ENCODE assay signal across 25 cellular contexts in genomic region chr6:125294925-125295324, GRCh38. TPM values are rescaled to one million over a fixed set of nuclear protein-coding genes. Genes with fewer than 3 reads are reported as not detected.
A peak's percentile ranks its signal among the peaks of the same experiment; 100 is the strongest.
DNase-seq lines count a peak whose midpoint lies in the region; ATAC-seq and TF ChIP-seq lines count a peak whose summit lies in the region.
"Had no signal": no experiment of that assay in that cellular context is flagged by ENCODE, and none has a peak within 500 bp of the region (broad histone marks: within the 10 kb centered on the region; RNA-seq: fewer than 3 reads in every experiment).

No MANE protein-coding gene starts in this region.

- 58% methylated on average over 3 of the region's 3 CpGs for WGBS in right cardiac atrium

- H3K4me1 Mint-ChIP-seq in brain: peaks cover 37% of the 10 kb centered on the region
- H3K4me1 Mint-ChIP-seq in activated CD8-positive, alpha-beta T cell treated with anti-CD3 and anti-CD28 coated beads for 36 hours (ENCODE audit: low read depth): peaks cover 56% of the 10 kb centered on the region
- H3K4me1 Mint-ChIP-seq in activated CD4-positive, alpha-beta T cell treated with anti-CD3 and anti-CD28 coated beads, Interleukin-2, amount 10 ng/mL, durations not matched to agents 7 days and 5 days: peaks cover 27% of the 10 kb centered on the region

- ATAC-seq in Right ventricle myocardium inferior: peak; percentile 85
- peak; percentile 83 to 86 for ATAC-seq in right cardiac atrium
- ATAC-seq in activated CD8-positive, alpha-beta T cell treated with anti-CD3 and anti-CD28 coated beads for 36 hours: no peak
- ATAC-seq: naive thymus-derived CD4-positive, alpha-beta T cell; stimulated activated naive B cell treated with anti-CD40 and anti-IgM and Interleukin-4, amounts not matched to agents 10 μg/mL and 1 μg/mL and 100 μg/mL, for 72 hours had no signal

- no peaks in the 10 kb centered on the region for H3K27me3 ChIP-seq in right cardiac atrium (ENCODE audit: control insufficient read depth, insufficient read depth)
- no peaks in the 10 kb centered on the region for H3K27me3 ChIP-seq in tibial artery
- H3K27me3 ChIP-seq: BE2C, Peyer's patch, spleen had no signal

- H3K9me3 ChIP-seq in right cardiac atrium (ENCODE audit: control insufficient read depth, low read length) (no peaks in the 10 kb centered on the region), tibial artery (no peaks in the 10 kb centered on the region)
- H3K9me3 ChIP-seq: BE2C, Caco-2, Peyer's patch, spleen had no signal

- CTCF ChIA-PET in activated CD8-positive, alpha-beta T cell treated with anti-CD3 and anti-CD28 coated beads for 36 hours (lab: Charles Lee): interaction anchor here (1.2 kb wide), 1 partner anchor 15 kb away, joined by 4 read pairs; no protein-coding TSS in a partner anchor
- CTCF ChIA-PET in activated CD4-positive, alpha-beta T cell treated with anti-CD3 and anti-CD28 coated beads, Interleukin-2, amount 10 ng/mL, durations not matched to agents 7 days and 5 days (lab: Charles Lee): no interaction called here

- TF ChIP-seq CTCF in brain (conservative IDR thresholded peaks at IDR 0.05) (no peak), tibial artery (IDR thresholded peaks at IDR 0.05) (no peak)
- no peak for TF ChIP-seq CTCF in activated CD8-positive, alpha-beta T cell treated with anti-CD3 and anti-CD28 coated beads for 36 hours (IDR thresholded peaks at IDR 0.05)

- no peaks in the 10 kb centered on the region for H3K27me3 Mint-ChIP-seq in brain
- H3K27me3 Mint-ChIP-seq in activated CD8-positive, alpha-beta T cell treated with anti-CD3 and anti-CD28 coated beads for 36 hours: no peaks in the 10 kb centered on the region
- H3K27me3 Mint-ChIP-seq in activated CD4-positive, alpha-beta T cell treated with anti-CD3 and anti-CD28 coated beads, Interleukin-2, amount 10 ng/mL, durations not matched to agents 7 days and 5 days: no peaks in the 10 kb centered on the region
- H3K27me3 Mint-ChIP-seq: dendritic cell treated with granulocyte-macrophage colony-stimulating factor and Interleukin-4, amounts not matched to agents 40 ng/mL and 50 ng/mL, for 4 days; naive thymus-derived CD4-positive, alpha-beta T cell; stimulated activated naive B cell treated with anti-CD40 and anti-IgM and Interleukin-4, amounts not matched to agents 10 μg/mL and 1 μg/mL and 100 μg/mL, for 72 hours had no signal

- peaks cover 0 to 1% (median 0%) of the 10 kb centered on the region in 5 experiments for H3K9me3 Mint-ChIP-seq in brain
- H3K9me3 Mint-ChIP-seq in activated CD8-positive, alpha-beta T cell treated with anti-CD3 and anti-CD28 coated beads for 36 hours: no peaks in the 10 kb centered on the region
- no peaks in the 10 kb centered on the region for H3K9me3 Mint-ChIP-seq in activated CD4-positive, alpha-beta T cell treated with anti-CD3 and anti-CD28 coated beads, Interleukin-2, amount 10 ng/mL, durations not matched to agents 7 days and 5 days
- H3K9me3 Mint-ChIP-seq: activated naive CD4-positive, alpha-beta T cell treated with anti-CD3 and anti-CD28 coated beads for 36 hours; dendritic cell treated with granulocyte-macrophage colony-stimulating factor and Interleukin-4, amounts not matched to agents 40 ng/mL and 50 ng/mL, for 4 days; naive thymus-derived CD4-positive, alpha-beta T cell; stimulated activated naive B cell treated with anti-CD40 and anti-IgM and Interleukin-4, amounts not matched to agents 10 μg/mL and 1 μg/mL and 100 μg/mL, for 72 hours had no signal

- H3K36me3 ChIP-seq in tibial artery: peaks cover 0 to 37% (median 21%) of the 10 kb centered on the region in 3 donors

- POLR2A ChIA-PET in activated CD8-positive, alpha-beta T cell treated with anti-CD3 and anti-CD28 coated beads for 36 hours (lab: Charles Lee): interaction anchor here (0.8 kb wide), 1 partner anchor 10 kb away, joined by 3 read pairs; no protein-coding TSS in a partner anchor
- POLR2A ChIA-PET in activated CD4-positive, alpha-beta T cell treated with anti-CD3 and anti-CD28 coated beads, Interleukin-2, amount 10 ng/mL, durations not matched to agents 7 days and 5 days (lab: Charles Lee): no interaction called here

- no peak for DNase-seq in Right ventricle myocardium inferior (ENCODE audit: missing footprints)
- no peak for DNase-seq in cardiac septum (ENCODE audit: low spot score)
- DNase-seq in right cardiac atrium: peak in 1 of 3 donors; percentile 52
- DNase-seq in tibial artery: no peak
- no peak for DNase-seq in activated CD8-positive, alpha-beta T cell treated with anti-CD3 and anti-CD28 coated beads for 36 hours
- no peak for DNase-seq in activated CD4-positive, alpha-beta T cell treated with anti-CD3 and anti-CD28 coated beads, Interleukin-2, amount 10 ng/mL, durations not matched to agents 7 days and 5 days
- no peak for DNase-seq in stimulated activated CD4-positive, alpha-beta T cell treated with anti-CD3 and anti-CD28 coated beads, Interleukin-12 subunit alpha, Interleukin-12 subunit beta, amount 100 ng/mL, for 4 hours
- DNase-seq: activated CD4-positive, CD25-positive, alpha-beta regulatory T cell treated with anti-CD3 and anti-CD28 coated beads, Interleukin-2, amount 50 U/mL, for 72 hours; activated naive CD4-positive, alpha-beta T cell treated with anti-CD3 and anti-CD28 coated beads for 36 hours; activated T-cell treated with anti-CD3 and anti-CD28 coated beads, Interleukin-2, amount 50 U/mL, for 48 hours; amniotic stem cell; BE2C; Caco-2; DND-41; kidney glomerular epithelial cell; naive thymus-derived CD4-positive, alpha-beta T cell; NCI-H2081 treated with DMSO at 0.1 percent for 48 hours; NCI-H524; occipital lobe; Peyer's patch; spleen; stimulated activated CD4-positive, alpha-beta T cell treated with anti-CD3 and anti-CD28 coated beads, Interleukin-4, amount 100 ng/mL, for 1 hour; stimulated activated naive B cell treated with anti-CD40 and anti-IgM and Interleukin-4, amounts not matched to agents 10 μg/mL and 1 μg/mL and 100 μg/mL, for 72 hours had no signal

- H3K36me3 Mint-ChIP-seq in brain: peaks cover 80% of the 10 kb centered on the region
- H3K36me3 Mint-ChIP-seq in activated CD8-positive, alpha-beta T cell treated with anti-CD3 and anti-CD28 coated beads for 36 hours (ENCODE audit: low read depth): peaks cover 85% of the 10 kb centered on the region
- peaks cover 75% of the 10 kb centered on the region for H3K36me3 Mint-ChIP-seq in activated CD4-positive, alpha-beta T cell treated with anti-CD3 and anti-CD28 coated beads, Interleukin-2, amount 10 ng/mL, durations not matched to agents 7 days and 5 days (ENCODE audit: low read depth)

- H3K27ac ChIP-seq in right cardiac atrium (ENCODE audit: low read length): no peak overlapping the region
- peak overlapping the region; percentile 40 to 52 for H3K27ac ChIP-seq in tibial artery
- H3K27ac ChIP-seq: Peyer's patch, spleen had no signal

- H3K27ac Mint-ChIP-seq in brain: peak overlapping the region in 4 of 5 experiments; percentile 55 to 85 (median 70)
- H3K27ac Mint-ChIP-seq in activated CD8-positive, alpha-beta T cell treated with anti-CD3 and anti-CD28 coated beads for 36 hours: no peak overlapping the region
- no peak overlapping the region for H3K27ac Mint-ChIP-seq in activated CD4-positive, alpha-beta T cell treated with anti-CD3 and anti-CD28 coated beads, Interleukin-2, amount 10 ng/mL, durations not matched to agents 7 days and 5 days
- H3K27ac Mint-ChIP-seq: activated naive CD4-positive, alpha-beta T cell treated with anti-CD3 and anti-CD28 coated beads for 36 hours; dendritic cell treated with granulocyte-macrophage colony-stimulating factor and Interleukin-4, amounts not matched to agents 40 ng/mL and 50 ng/mL, for 4 days; stimulated activated naive B cell treated with anti-CD40 and anti-IgM and Interleukin-4, amounts not matched to agents 10 μg/mL and 1 μg/mL and 100 μg/mL, for 72 hours had no signal

- peak overlapping the region in 2 of 5 experiments; percentile 44 to 47 for H3K4me3 Mint-ChIP-seq in brain
- no peak overlapping the region for H3K4me3 Mint-ChIP-seq in activated CD8-positive, alpha-beta T cell treated with anti-CD3 and anti-CD28 coated beads for 36 hours
- H3K4me3 Mint-ChIP-seq in activated CD4-positive, alpha-beta T cell treated with anti-CD3 and anti-CD28 coated beads, Interleukin-2, amount 10 ng/mL, durations not matched to agents 7 days and 5 days: no peak overlapping the region
- H3K4me3 Mint-ChIP-seq: activated naive CD4-positive, alpha-beta T cell treated with anti-CD3 and anti-CD28 coated beads for 36 hours; dendritic cell treated with granulocyte-macrophage colony-stimulating factor and Interleukin-4, amounts not matched to agents 40 ng/mL and 50 ng/mL, for 4 days; stimulated activated naive B cell treated with anti-CD40 and anti-IgM and Interleukin-4, amounts not matched to agents 10 μg/mL and 1 μg/mL and 100 μg/mL, for 72 hours had no signal

- H3K4me3 ChIP-seq in right cardiac atrium (ENCODE audit: low read length) (no peak overlapping the region), tibial artery (no peak overlapping the region)
- H3K4me3 ChIP-seq: Peyer's patch, spleen had no signal

- H3K4me1 ChIP-seq in right cardiac atrium (ENCODE audit: control insufficient read depth, insufficient read depth, low read length): peaks cover 4% of the 10 kb centered on the region
- peaks cover 0 to 49% (median 23%) of the 10 kb centered on the region in 4 donors for H3K4me1 ChIP-seq in tibial artery
- H3K4me1 ChIP-seq: Peyer's patch had no signal

- intact Hi-C loops in Right ventricle myocardium inferior (cut with DNase I) (no loop called here), cardiac septum (cut with DNase I) (loop anchor here (5.0 kb wide), 1 partner anchor 43 kb away; no protein-coding TSS in a partner anchor), right cardiac atrium (cut with DNase I) (loop anchor here in 1 of 4 donors (10.0 kb wide), 1 partner anchor 140 kb away; the partner anchor contains the start of gene TPD52L1), tibial artery (cut with DNase I; ENCODE audit: low total_unique reads) (no loop called here)
- intact Hi-C loops in activated CD8-positive, alpha-beta T cell treated with anti-CD3 and anti-CD28 coated beads for 36 hours (cut with micrococcal nuclease): no loop called here

RNA-seq across cellular contexts. Expression of gene HDDC2, which starts 6.8 kb away (rescaled TPM):
- total RNA-seq in Right ventricle myocardium inferior (91.6 TPM), cardiac septum (88.8 TPM), right cardiac atrium (100 to 1,000 TPM in 2 of 4 donors, 10 to 100 TPM in 2; 83.0 to 103 (median 93.7) TPM)
- polyA plus RNA-seq in brain (ENCODE audit: insufficient read depth, low read depth, low replicate concordance) (67.1 TPM), right cardiac atrium (157 TPM)
- total RNA-seq in activated CD8-positive, alpha-beta T cell treated with anti-CD3 and anti-CD28 coated beads for 36 hours: 100 to 1,000 TPM; 119 to 121 TPM
- 10 to 100 TPM; 49.1 to 64.4 TPM for total RNA-seq in activated CD4-positive, alpha-beta T cell treated with anti-CD3 and anti-CD28 coated beads, Interleukin-2, amount 10 ng/mL, durations not matched to agents 7 days and 5 days

Comparison
In these comparisons a context has a peak if more than half of its experiments do, and no peak if none do; other contexts are left out.
1. H3K27ac Mint-ChIP-seq: peak in brain (4 of 5); none in activated CD8-positive, alpha-beta T cell treated with anti-CD3 and anti-CD28 coated beads for 36 hours (single experiment) and activated CD4-positive, alpha-beta T cell treated with anti-CD3 and anti-CD28 coated beads, Interleukin-2, amount 10 ng/mL, durations not matched to agents 7 days and 5 days (single experiment).